8 cellular contexts compared by ENCODE assay signal in genomic region chr6:148440877-148441453, GRCh38.
A peak's percentile ranks its signal among the peaks of the same experiment; 100 is the strongest.
DNase-seq lines count a peak whose midpoint lies in the region; ATAC-seq, FAIRE-seq and TF ChIP-seq lines count a peak whose summit lies in the region.

No MANE protein-coding gene starts in this region.

- H3K36me3 ChIP-seq in astrocyte (ENCODE audit: insufficient read depth, low read length) = no peaks in the 10 kb centered on the region
- no peaks in the 10 kb centered on the region for H3K36me3 ChIP-seq in kidney epithelial cell (ENCODE audit: control insufficient read depth, insufficient read depth, low read length)

- H3K4me1 ChIP-seq in astrocyte (ENCODE audit: insufficient read depth, low read length) = peaks cover 29% of the 10 kb centered on the region

- peak; percentile 97 for FAIRE-seq in astrocyte (lab: Jason Lieb, UNC)
- FAIRE-seq in urothelium cell line (lab: Jason Lieb, UNC) = peak; percentile 35

- peak overlapping the region; percentile 67 for H3K4me2 ChIP-seq in astrocyte (ENCODE audit: low read length)

- H3K4me1 Mint-ChIP-seq in astrocyte (ENCODE audit: low read depth, unreplicated experiment) (peaks cover 34% of the 10 kb centered on the region), glutamatergic neuron (ENCODE audit: low read depth, unreplicated experiment) (no peaks in the 10 kb centered on the region)

- ATAC-seq in GM19395 (IDR thresholded peaks at IDR 0.05; ENCODE audit: unreplicated experiment) = no peak
- ATAC-seq in GM18867 (IDR thresholded peaks at IDR 0.05; ENCODE audit: unreplicated experiment) = no peak

- H3K79me2 ChIP-seq in astrocyte (ENCODE audit: insufficient read depth, low read length) = no peaks in the 10 kb centered on the region

- H3K27me3 ChIP-seq in astrocyte (ENCODE audit: insufficient read depth, low read length) (no peaks in the 10 kb centered on the region), kidney epithelial cell (ENCODE audit: control insufficient read depth, insufficient read depth, low read length) (no peaks in the 10 kb centered on the region)

- peak overlapping the region; percentile 30 for H3K9ac ChIP-seq in astrocyte (ENCODE audit: low read length)

- peak overlapping the region; percentile 89 for H3K27ac Mint-ChIP-seq in astrocyte (ENCODE audit: unreplicated experiment)
- H3K27ac Mint-ChIP-seq in glutamatergic neuron (ENCODE audit: unreplicated experiment) = no peak overlapping the region

- H3K4me3 ChIP-seq in astrocyte (ENCODE audit: insufficient read depth, low read depth, low read length) (peak overlapping the region; percentile 22), kidney epithelial cell (ENCODE audit: low read depth, low read length) (no peak overlapping the region)

- peak overlapping the region; percentile 33 for H3K27ac ChIP-seq in astrocyte (ENCODE audit: low read depth, low read length)

- H3K9me3 Mint-ChIP-seq in astrocyte (ENCODE audit: unreplicated experiment) (no peaks in the 10 kb centered on the region), glutamatergic neuron (ENCODE audit: unreplicated experiment) (peaks cover 3% of the 10 kb centered on the region)

- H4K20me1 ChIP-seq in astrocyte (ENCODE audit: insufficient read depth, low read length) = no peaks in the 10 kb centered on the region

- peak; percentile 28 for DNase-seq in NCI-H510A treated with DMSO at 0.1 percent for 48 hours (lab: John Stamatoyannopoulos, UW)
- no peak for DNase-seq in NCI-H510A (lab: John Stamatoyannopoulos, UW)
- peak; percentile 79 for DNase-seq in astrocyte (ENCODE audit: low read depth)
- peak; percentile 87 for DNase-seq in kidney epithelial cell (ENCODE audit: low read depth)
- DNase-seq in urothelium cell line (ENCODE audit: low spot score) = peak; percentile 84
- DNase-seq in glutamatergic neuron = no peak

- H3K27me3 Mint-ChIP-seq in astrocyte (ENCODE audit: low read depth, unreplicated experiment) (no peaks in the 10 kb centered on the region), glutamatergic neuron (ENCODE audit: unreplicated experiment) (no peaks in the 10 kb centered on the region)

- H3K4me3 Mint-ChIP-seq in astrocyte (ENCODE audit: unreplicated experiment) (no peak overlapping the region), glutamatergic neuron (ENCODE audit: unreplicated experiment) (no peak overlapping the region)

- H3K36me3 Mint-ChIP-seq in astrocyte (ENCODE audit: low read depth, unreplicated experiment) (no peaks in the 10 kb centered on the region), glutamatergic neuron (ENCODE audit: unreplicated experiment) (no peaks in the 10 kb centered on the region)

- H3K9me3 ChIP-seq in astrocyte (ENCODE audit: insufficient read depth, low read depth, low read length) = no peaks in the 10 kb centered on the region

- TF ChIP-seq CTCF in astrocyte (IDR thresholded peaks at IDR 0.05; ENCODE audit: insufficient read depth, low read depth, low read length) (no peak), kidney epithelial cell (IDR thresholded peaks at IDR 0.05; ENCODE audit: insufficient read depth, low read length, poor library complexity, severe bottlenecking) (no peak), glutamatergic neuron (IDR thresholded peaks at IDR 0.05; ENCODE audit: partially characterized antibody, unreplicated experiment) (no peak)

- H2AFZ ChIP-seq in astrocyte (ENCODE audit: low read depth, low read length) = no peak overlapping the region

Comparison
In these comparisons a context has a peak if more than half of its experiments do, and no peak if none do; other contexts are left out.
1. DNase-seq: peak in NCI-H510A treated with DMSO at 0.1 percent for 48 hours (single experiment), astrocyte (single experiment), kidney epithelial cell (single experiment) and urothelium cell line (single experiment); none in NCI-H510A (single experiment) and glutamatergic neuron (single experiment).